ENCODE assay signal across 9 cellular contexts in the genomic region with DNA sequence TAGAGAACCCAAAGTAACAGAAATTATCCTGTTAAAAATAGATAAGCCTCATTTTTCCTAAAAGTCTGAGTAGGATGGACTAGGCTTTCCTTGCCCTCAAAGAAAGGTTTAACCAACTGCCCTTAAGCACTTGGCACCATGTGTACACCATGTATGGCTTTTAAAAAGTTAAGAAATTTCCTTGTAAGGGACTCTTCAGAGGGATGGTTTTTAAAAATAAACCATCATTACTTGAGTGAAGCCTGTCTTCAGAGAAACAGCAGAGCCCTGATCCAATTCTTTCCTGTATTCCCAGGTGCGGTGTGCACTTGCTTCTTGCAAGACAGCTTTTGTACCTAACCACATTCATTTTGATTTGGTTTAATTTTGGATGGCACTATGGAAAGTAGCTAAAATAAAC. TPM values are rescaled to one million over a fixed set of nuclear protein-coding genes. Genes with fewer than 3 reads are reported as not detected.
DNase-seq lines count a peak whose midpoint lies in the region; ATAC-seq, FAIRE-seq and TF ChIP-seq lines count a peak whose summit lies in the region.
"Had no signal": no experiment of that assay in that cellular context is flagged by ENCODE, and none has a peak within 500 bp of the region (broad histone marks: within the 10 kb centered on the region; RNA-seq: fewer than 3 reads in every experiment).

No MANE protein-coding gene starts in this region.

- peaks cover 49% of the 10 kb centered on the region for H3K79me2 ChIP-seq in GM12878 (ENCODE audit: control insufficient read depth, insufficient read depth, low read length)

- no peak for TF ChIP-seq POLR2A in GM12878 (IDR thresholded peaks at IDR 0.05; ENCODE audit: low read depth, low read length)

- H3K27me3 Mint-ChIP-seq in IgD-negative memory B cell, result no peaks in the 10 kb centered on the region

- peaks cover 2% of the 10 kb centered on the region for H3K36me3 Mint-ChIP-seq in IgD-negative memory B cell

- DNase-seq in ACHN (peak; percentile 12), GM12878 (ENCODE audit: low read depth, low spot score) (no peak), GM19240 (ENCODE audit: insufficient read length, low spot score) (no peak)
- no peak for DNase-seq in effector memory CD4-positive, alpha-beta T cell
- no peak for DNase-seq in NK-92 treated with Interleukin-12 subunit alpha and Interleukin-12 subunit beta, amount 100 ng/mL, for 24 hours (lab: John Stamatoyannopoulos, UW)
- no peak for DNase-seq in activated CD8-positive, alpha-beta memory T cell treated with anti-CD3 and anti-CD28 coated beads, Interleukin-2, amount 50 U/mL, for 4 hours
- DNase-seq: effector CD8-positive, alpha-beta T cell had no signal

- H3K4me1 ChIP-seq in GM12878 (ENCODE audit: control insufficient read depth, insufficient read depth, low read length), result peaks cover 12% of the 10 kb centered on the region
- H3K4me1 ChIP-seq in mucosa of stomach (ENCODE audit: control insufficient read depth, insufficient read depth, low read length), result peaks cover 16% of the 10 kb centered on the region
- peaks cover 10% of the 10 kb centered on the region for H3K4me1 ChIP-seq in effector memory CD4-positive, alpha-beta T cell (ENCODE audit: control insufficient read depth, insufficient read depth, low read length, poor library complexity, severe bottlenecking)

- peak overlapping the region; percentile 86 for H3K4me2 ChIP-seq in GM12878 (ENCODE audit: control insufficient read depth, insufficient read depth)

- intact Hi-C loops in GM12878 (cut with micrococcal nuclease; ENCODE audit: unreplicated experiment), result loop anchor here (2.0 kb wide), 2 partner anchors 113 to 143 kb away; a partner anchor contains a TSS

- no peaks in the 10 kb centered on the region for H4K20me1 ChIP-seq in GM12878 (ENCODE audit: control insufficient read depth, insufficient read depth)

- no peak overlapping the region for H2AFZ ChIP-seq in GM12878 (ENCODE audit: control insufficient read depth, low read depth, low read length)

- RAD21 ChIA-PET in GM12878 (lab: Charles Lee; ENCODE audit: unreplicated experiment), result interaction anchor here (0.8 to 1.1 kb wide), 3 partner anchors 19 to 144 kb away, joined by 3 to 8 read pairs (median 4); no protein-coding TSS in a partner anchor

- peak overlapping the region; percentile 55 to 98 (median 85) for H3K27ac Mint-ChIP-seq in IgD-negative memory B cell

- POLR2A ChIA-PET in GM12878 (lab: Charles Lee), result interaction anchor here (0.5 to 1.1 kb wide), 6 partner anchors 9 to 262 kb away, joined by 3 to 4 read pairs (median 3); no protein-coding TSS in a partner anchor

- peak overlapping the region; percentile 97 for H3K27ac ChIP-seq in GM12878 (ENCODE audit: control insufficient read depth, insufficient read depth)
- no peak overlapping the region for H3K27ac ChIP-seq in effector memory CD4-positive, alpha-beta T cell (ENCODE audit: insufficient read depth, low read length, poor library complexity, severe bottlenecking)

- H3K4me1 Mint-ChIP-seq in IgD-negative memory B cell, result peaks cover 25 to 45% (median 33%) of the 10 kb centered on the region in 3 donors

- H3K9ac ChIP-seq in GM12878 (ENCODE audit: control insufficient read depth, insufficient read depth, low read length) (peak overlapping the region; percentile 93), mucosa of stomach (ENCODE audit: low read length) (peak overlapping the region; percentile 88)

- TF ChIP-seq CTCF in GM12878 (IDR thresholded peaks at IDR 0.05 in 2 of 3, conservative IDR thresholded peaks at IDR 0.05 in 1 of 3; ENCODE audit: control insufficient read depth in 2 of 3, extremely low read depth in 1 of 3, insufficient read depth in 1 of 3, low read depth in 3 of 3, low read length in 3 of 3), result no peak

- ATAC-seq in GM12878, result no peak

- H3K9me3 Mint-ChIP-seq in IgD-negative memory B cell, result peaks cover 2 to 28% (median 2%) of the 10 kb centered on the region in 3 donors

- CTCF ChIA-PET in GM12878 (lab: Yijun Ruan, JAX), result interaction anchor here (0.7 to 0.9 kb wide), 2 partner anchors 11 to 174 kb away, joined by 3 read pairs; no protein-coding TSS in a partner anchor

- 0 out of 4 replicates have a peak, but pooled peaks cover 0 to 4% of the 10 kb centered on the region in 2 experiments for H3K36me3 ChIP-seq in GM12878 (ENCODE audit: control insufficient read depth in 2 of 2, insufficient read depth in 2 of 2, low read length in 1 of 2)
- no peaks in the 10 kb centered on the region for H3K36me3 ChIP-seq in mucosa of stomach (ENCODE audit: control insufficient read depth, insufficient read depth, low read length)
- H3K36me3 ChIP-seq in effector memory CD4-positive, alpha-beta T cell (ENCODE audit: control insufficient read depth, insufficient read depth, low read length), result no peaks in the 10 kb centered on the region

- H3K4me3 ChIP-seq in GM12878 (peak overlapping the region; percentile 83), mucosa of stomach (ENCODE audit: low read length) (peak overlapping the region; percentile 38)
- H3K4me3 ChIP-seq in effector memory CD4-positive, alpha-beta T cell (ENCODE audit: insufficient read depth, low read depth, low read length, poor library complexity, severe bottlenecking), result no peak overlapping the region

- SMC1A ChIA-PET in GM12878 (lab: Charles Lee; ENCODE audit: uncharacterized antibody, unreplicated experiment), result interaction anchor here (0.8 to 2.4 kb wide), 9 partner anchors 16 to 147 kb away, joined by 3 to 16 read pairs (median 3); no protein-coding TSS in a partner anchor

- no peak for TF ChIP-seq EP300 in GM12878 (IDR thresholded peaks at IDR 0.05; ENCODE audit: borderline replicate concordance in 1 of 2, control insufficient read depth in 1 of 2, low read depth in 2 of 2, low read length in 2 of 2)

- in situ Hi-C loops in ACHN (cut with HindIII; ENCODE audit: low pct_ligation_motif_present, low pct_unique_long_range_greater_than_20kb, low sequenced_read_pairs), result no loop called here
- in situ Hi-C loops in GM12878 (cut with MboI), result no loop called here

- 63% methylated on average over 1 of the region's 1 CpG for WGBS in GM12878 (ENCODE audit: insufficient coverage, insufficient replicate concordance, low lambda C conversion rate, missing lambda C conversion rate)

- H3K27me3 ChIP-seq in GM12878 (replicated peaks in 1 of 2; ENCODE audit: control insufficient read depth in 2 of 2, insufficient read depth in 2 of 2, low read length in 1 of 2), result no peaks in the 10 kb centered on the region
- H3K27me3 ChIP-seq in mucosa of stomach (ENCODE audit: control insufficient read depth, insufficient read depth, low read length), result no peaks in the 10 kb centered on the region
- no peaks in the 10 kb centered on the region for H3K27me3 ChIP-seq in effector memory CD4-positive, alpha-beta T cell (replicated peaks; ENCODE audit: control insufficient read depth, insufficient read depth, low read length, poor library complexity, severe bottlenecking)

- peak overlapping the region; percentile 2 to 99 (median 80) for H3K4me3 Mint-ChIP-seq in IgD-negative memory B cell

- H3K9me3 ChIP-seq in GM12878 (replicated peaks; ENCODE audit: control insufficient read depth, insufficient read depth, low read length), result peaks cover 15% of the 10 kb centered on the region
- no peaks in the 10 kb centered on the region for H3K9me3 ChIP-seq in mucosa of stomach (ENCODE audit: control insufficient read depth, low read length)
- H3K9me3 ChIP-seq in effector memory CD4-positive, alpha-beta T cell (ENCODE audit: control insufficient read depth, low read length), result peaks cover 2% of the 10 kb centered on the region

- TF ChIP-seq RAD21 in GM12878 (IDR thresholded peaks at IDR 0.05; ENCODE audit: insufficient read depth, low read depth, low read length), result no peak

- BruUV-seq in GM12878 (replicated peaks; lab: Mats Ljungman, UMichigan), result no TSS peak

- no peak for FAIRE-seq in GM12878 (lab: Jason Lieb, UNC)

TF ChIP-seq in GM12878, 131 proteins besides CTCF, POLR2A, EP300 and RAD21:
- TF ChIP-seq CREB1 (IDR thresholded peaks at IDR 0.05; ENCODE audit: low read depth), result no peak
- TF ChIP-seq ASH2L (IDR thresholded peaks at IDR 0.05; ENCODE audit: borderline replicate concordance, low read depth), result 0 out of 2 replicates have a peak, but pooled peaks have one; percentile 6
TF ChIP-seq in GM12878: peak in this region for 1.

RNA-seq across cellular contexts. Expression of a gene that starts 1.1 kb away (rescaled TPM):
- 5.5 TPM for polyA plus RNA-seq in IgD-negative memory B cell
- 35.7 and 37.8 TPM in 2 replicates for total RNA-seq in GM12878 (2013; cell fraction: nucleolus; rRNA removed)
- total RNA-seq in GM12878 (2014; rRNA removed), result 7.9 and 12.6 TPM in 2 replicates
- 8.3 and 11.6 TPM in 2 replicates for total RNA-seq in GM12878 (2014; rRNA removed; fragmentation: Illumina TruSeq; extraction: Trizol)
- total RNA-seq in GM12878 (2021), result 10.4 and 12.6 TPM in 2 replicates
- polyA plus RNA-seq in GM12878 (2011; ENCODE audit: low read depth), result 3.2 TPM
- polyA plus RNA-seq in GM12878 (2011; rRNA removed), result 12.9 and 19.0 TPM in 2 replicates
- 6.1 and 6.5 TPM in 2 replicates for polyA plus RNA-seq in GM12878 (2011; cell fraction: cytosol; rRNA removed)
- polyA plus RNA-seq in GM12878 (2011; cell fraction: nucleus; rRNA removed), result 7.3 and 9.0 TPM in 2 replicates
- polyA plus RNA-seq in GM12878 (2012), result 4.9 and 7.1 TPM in 2 replicates
- polyA plus RNA-seq in GM12878 (2014; fragmentation: Illumina TruSeq; extraction: Trizol), result 7.6 and 9.7 TPM in 2 replicates
- 1 to 10 TPM; 2.3 to 3.6 TPM for polyA plus RNA-seq in GM12878 (2014; fragmentation: Nextera tagmentation; extraction: Ambion mirVana)
- polyA plus RNA-seq in GM12878 (2014; rRNA removed), result 6.5 and 7.0 TPM in 2 replicates
- polyA plus RNA-seq in GM12878 (2016; fragmentation: Nextera tagmentation; extraction: Ambion mirVana), result 10 to 100 TPM; 12.5 to 14.0 TPM
- polyA minus RNA-seq in GM12878 (2011; rRNA and poly(A)+ RNA removed), result 22.3 and 31.5 TPM in 2 replicates
- 7.4 and 10.7 TPM in 2 replicates for polyA minus RNA-seq in GM12878 (2011; cell fraction: cytosol; rRNA and poly(A)+ RNA removed)
- 33.4 and 44.8 TPM in 2 replicates for polyA minus RNA-seq in GM12878 (2011; cell fraction: nucleus; rRNA and poly(A)+ RNA removed)
